In the genomic region with DNA sequence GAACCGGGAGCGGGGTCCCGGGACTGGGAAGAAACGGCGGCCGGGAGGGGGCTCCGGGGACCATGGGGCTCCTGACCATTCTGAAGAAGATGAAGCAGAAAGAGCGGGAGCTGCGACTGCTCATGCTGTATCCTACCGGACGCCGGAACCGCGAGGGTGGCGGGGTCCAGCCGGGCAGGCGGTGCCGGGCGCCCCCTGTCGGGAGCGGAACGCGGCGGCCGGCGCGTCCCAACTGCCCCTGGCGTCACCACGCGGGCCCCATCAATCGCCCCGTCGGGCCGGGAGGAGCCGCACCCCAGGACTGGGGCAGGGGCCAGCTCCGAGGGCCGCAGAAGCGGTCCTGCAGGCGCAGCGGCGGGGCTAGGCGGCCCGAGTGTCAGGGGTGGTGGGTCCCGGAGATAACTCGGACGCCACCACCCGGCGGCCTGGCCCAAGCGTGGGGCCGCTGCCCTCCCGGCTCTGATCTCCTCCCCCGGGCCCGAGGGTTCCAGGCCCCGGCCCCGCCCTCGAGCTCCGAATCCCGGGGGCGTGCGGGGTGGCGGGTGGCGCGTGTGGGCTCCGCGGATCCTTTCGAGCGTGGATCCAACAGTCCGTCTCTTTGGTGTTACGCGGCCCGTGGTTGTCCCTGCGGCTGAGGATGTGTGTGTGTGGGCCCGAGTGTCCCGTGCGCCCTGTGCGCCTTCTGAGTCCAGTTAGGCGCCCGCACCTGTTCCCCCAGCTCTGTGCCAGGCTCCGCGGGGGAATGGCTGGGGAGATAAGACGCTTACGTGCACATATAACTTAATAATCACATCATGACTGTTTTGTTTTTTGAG, we compare ENCODE assay signal across 1 cellular context.
TF ChIP-seq lines count a peak whose summit lies in the region.

ARL2 (plus strand) TSS at position 15 of the 815 bp plus-strand sequence; CDS start at position 63, 48 bp downstream.

TF ChIP-seq in K562, 482 proteins besides CTCF, POLR2A, EP300 and RAD21 (continued from another document and continues in another):
- TF ChIP-seq DEAF1 (CRISPR knock-in tag; IDR thresholded peaks at IDR 0.05) (0 out of 2 replicates have a peak, but pooled peaks have one; percentile 22), ZNF124 (CRISPR knock-in tag; IDR thresholded peaks at IDR 0.05) (peak; percentile 86; the same call in 1 of the 2 replicates), NCOR1 (IDR thresholded peaks at IDR 0.05) (peak; percentile 37; the same call in 1 of the 2 replicates), ZBTB1 (CRISPR knock-in tag; IDR thresholded peaks at IDR 0.05; ENCODE audit: borderline replicate concordance, low read depth) (peak; percentile 89), EWSR1 (IDR thresholded peaks at IDR 0.05; ENCODE audit: borderline replicate concordance, low read depth, partially characterized antibody) (no peak), RBBP5 (IDR thresholded peaks at IDR 0.05; ENCODE audit: borderline replicate concordance, insufficient read depth, low read length, poor library complexity, severe bottlenecking) (peak; percentile 86), ZNF143 (CRISPR knock-in tag; IDR thresholded peaks at IDR 0.05) (peak; percentile 26; the same call in 1 of the 2 replicates), TFAP4 (CRISPR knock-in tag; IDR thresholded peaks at IDR 0.05; ENCODE audit: borderline replicate concordance) (peak; percentile 12; the same call in 1 of the 2 replicates), HMGN3 (IDR thresholded peaks at IDR 0.05; ENCODE audit: borderline replicate concordance, extremely low read depth, insufficient read length, low read depth, low read length) (peak; percentile 75), KLF1 (tag; IDR thresholded peaks at IDR 0.05) (peak; percentile 77; the same call in 1 of the 2 replicates), ZNF695 (CRISPR knock-in tag; IDR thresholded peaks at IDR 0.05) (no peak), KDM1A (IDR thresholded peaks at IDR 0.05) (peak in 1 of 2 experiments; percentile 26; a peak in 2 of 4 replicates), NCOA6 (IDR thresholded peaks at IDR 0.05) (peak; percentile 87), TAF9B (IDR thresholded peaks at IDR 0.05; ENCODE audit: partially characterized antibody) (no peak), CBX5 (IDR thresholded peaks at IDR 0.05; ENCODE audit: borderline replicate concordance, low read depth) (no peak), ZNF253 (CRISPR knock-in tag; conservative IDR thresholded peaks at IDR 0.05) (no peak), LCOR (CRISPR knock-in tag; IDR thresholded peaks at IDR 0.05) (no peak; the same call in 1 of the 2 replicates), ZNF24 (IDR thresholded peaks at IDR 0.05) (no peak), CCNT2 (IDR thresholded peaks at IDR 0.05; ENCODE audit: borderline replicate concordance, extremely low read depth, insufficient read length, low read depth, low read length) (peak; percentile 63), ZNF395 (CRISPR knock-in tag; IDR thresholded peaks at IDR 0.05) (peak; percentile 86), SMAD3 (CRISPR knock-in tag; conservative IDR thresholded peaks at IDR 0.05) (0 out of 2 replicates have a peak, but pooled peaks have one; percentile 11), MLX (CRISPR knock-in tag; conservative IDR thresholded peaks at IDR 0.05) (peak in 1 of 2 experiments; percentile 73; a peak in 1 of 4 replicates), CREB1 (IDR thresholded peaks at IDR 0.05) (no peak), CREB1 (CRISPR knock-in tag; IDR thresholded peaks at IDR 0.05) (peak; percentile 89), CTBP1 (IDR thresholded peaks at IDR 0.05; ENCODE audit: borderline replicate concordance) (peak; percentile 93), NELFE (IDR thresholded peaks at IDR 0.05; ENCODE audit: insufficient read depth, insufficient read length) (no peak), ZBTB12 (CRISPR knock-in tag; IDR thresholded peaks at IDR 0.05) (peak; percentile 40), HDAC8 (tag; IDR thresholded peaks at IDR 0.05) (0 out of 2 replicates have a peak, but pooled peaks have one; percentile 15), DPF2 (IDR thresholded peaks at IDR 0.05) (peak; percentile 47; the same call in 1 of the 2 replicates), FIP1L1 (IDR thresholded peaks at IDR 0.05; ENCODE audit: low read depth, low read length, poor library complexity, severe bottlenecking) (peak; percentile 65), E2F4 (CRISPR knock-in tag; IDR thresholded peaks at IDR 0.05; ENCODE audit: low read depth) (peak; percentile 55; the same call in 1 of the 2 replicates), ZNF592 (IDR thresholded peaks at IDR 0.05) (peak; percentile 86)
- TF ChIP-seq, protein P1, sequence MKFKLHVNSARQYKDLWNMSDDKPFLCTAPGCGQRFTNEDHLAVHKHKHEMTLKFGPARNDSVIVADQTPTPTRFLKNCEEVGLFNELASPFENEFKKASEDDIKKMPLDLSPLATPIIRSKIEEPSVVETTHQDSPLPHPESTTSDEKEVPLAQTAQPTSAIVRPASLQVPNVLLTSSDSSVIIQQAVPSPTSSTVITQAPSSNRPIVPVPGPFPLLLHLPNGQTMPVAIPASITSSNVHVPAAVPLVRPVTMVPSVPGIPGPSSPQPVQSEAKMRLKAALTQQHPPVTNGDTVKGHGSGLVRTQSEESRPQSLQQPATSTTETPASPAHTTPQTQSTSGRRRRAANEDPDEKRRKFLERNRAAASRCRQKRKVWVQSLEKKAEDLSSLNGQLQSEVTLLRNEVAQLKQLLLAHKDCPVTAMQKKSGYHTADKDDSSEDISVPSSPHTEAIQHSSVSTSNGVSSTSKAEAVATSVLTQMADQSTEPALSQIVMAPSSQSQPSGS (CRISPR knock-in tag; IDR thresholded peaks at IDR 0.05) = peak; percentile 90
- TF ChIP-seq, protein P2, sequence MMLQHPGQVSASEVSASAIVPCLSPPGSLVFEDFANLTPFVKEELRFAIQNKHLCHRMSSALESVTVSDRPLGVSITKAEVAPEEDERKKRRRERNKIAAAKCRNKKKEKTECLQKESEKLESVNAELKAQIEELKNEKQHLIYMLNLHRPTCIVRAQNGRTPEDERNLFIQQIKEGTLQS (IDR thresholded peaks at IDR 0.05) = 0 out of 2 replicates have a peak, but pooled peaks have one; percentile 6
- TF ChIP-seq, protein P2 (CRISPR knock-in tag; conservative IDR thresholded peaks at IDR 0.05) = no peak; the same call in 1 of the 2 replicates
- TF ChIP-seq, protein P3, sequence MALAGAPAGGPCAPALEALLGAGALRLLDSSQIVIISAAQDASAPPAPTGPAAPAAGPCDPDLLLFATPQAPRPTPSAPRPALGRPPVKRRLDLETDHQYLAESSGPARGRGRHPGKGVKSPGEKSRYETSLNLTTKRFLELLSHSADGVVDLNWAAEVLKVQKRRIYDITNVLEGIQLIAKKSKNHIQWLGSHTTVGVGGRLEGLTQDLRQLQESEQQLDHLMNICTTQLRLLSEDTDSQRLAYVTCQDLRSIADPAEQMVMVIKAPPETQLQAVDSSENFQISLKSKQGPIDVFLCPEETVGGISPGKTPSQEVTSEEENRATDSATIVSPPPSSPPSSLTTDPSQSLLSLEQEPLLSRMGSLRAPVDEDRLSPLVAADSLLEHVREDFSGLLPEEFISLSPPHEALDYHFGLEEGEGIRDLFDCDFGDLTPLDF (CRISPR knock-in tag; IDR thresholded peaks at IDR 0.05) = peak; percentile 94
